Comparison of ENCODE assay signal across 14 cellular contexts in the genomic region with DNA sequence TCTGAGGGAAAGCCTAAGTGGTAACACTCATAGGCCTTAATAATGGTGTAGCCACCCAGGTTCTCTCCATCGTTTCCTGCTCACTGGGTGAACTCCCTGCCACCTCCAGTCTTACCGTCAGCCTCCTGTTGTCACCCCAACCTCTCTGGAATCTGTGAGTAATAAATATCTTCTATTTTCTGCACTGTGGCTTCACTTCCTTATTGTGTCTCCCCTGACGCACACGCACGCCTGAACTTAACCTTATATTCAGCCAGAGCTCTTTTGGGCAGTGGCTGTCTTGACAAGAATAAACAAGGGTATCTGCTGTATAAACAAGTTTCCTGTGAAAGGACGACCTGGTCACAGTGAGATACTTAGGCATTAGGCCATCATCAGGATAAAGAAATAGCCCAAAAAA.
DNase-seq lines count a peak whose midpoint lies in the region; ATAC-seq, FAIRE-seq and TF ChIP-seq lines count a peak whose summit lies in the region.
"Had no signal": no experiment of that assay in that cellular context is flagged by ENCODE, and none has a peak within 500 bp of the region (broad histone marks: within the 10 kb centered on the region; RNA-seq: fewer than 3 reads in every experiment).

No MANE protein-coding gene starts in this region.

- no peaks in the 10 kb centered on the region for H3K79me1 ChIP-seq in H9 (ENCODE audit: insufficient read depth, low read depth, low read length, poor library complexity, severe bottlenecking)

- no peaks in the 10 kb centered on the region for H3K23me2 ChIP-seq in H9 (ENCODE audit: insufficient read length, low read depth, low read length, poor library complexity, severe bottlenecking)

- no peaks in the 10 kb centered on the region for H3K27me3 ChIP-seq in H9 (ENCODE audit: insufficient read depth, low read length)
- H3K27me3 ChIP-seq: ovary had no signal

- no peaks in the 10 kb centered on the region for H3K27me3 Mint-ChIP-seq in H9 (ENCODE audit: low read depth)
- H3K27me3 Mint-ChIP-seq in stimulated activated naive B cell treated with anti-CD40 and anti-IgM and Interleukin-4, amounts not matched to agents 10 μg/mL and 1 μg/mL and 100 μg/mL, for 72 hours, result no peaks in the 10 kb centered on the region
- no peaks in the 10 kb centered on the region for H3K27me3 Mint-ChIP-seq in natural killer cell (ENCODE audit: low read depth in 2 of 2)

- no peak overlapping the region for H2BK12ac ChIP-seq in H9 (ENCODE audit: insufficient read length, low read depth, low read length)

- intact Hi-C loops in natural killer cell (cut with micrococcal nuclease), result no loop called here

- no peak overlapping the region for H3K4me2 ChIP-seq in H9 (ENCODE audit: insufficient read depth, insufficient read length, low read length)

- H4K20me1 ChIP-seq in H9 (ENCODE audit: control insufficient read depth, insufficient read depth, insufficient read length), result no peaks in the 10 kb centered on the region

- H2AFZ ChIP-seq in H9 (ENCODE audit: low read length), result no peak overlapping the region

- no peak overlapping the region for H2BK20ac ChIP-seq in H9 (ENCODE audit: low read depth, low read length, poor library complexity, severe bottlenecking)

- H2BK120ac ChIP-seq in H9 (ENCODE audit: low read depth, low read length, poor library complexity, severe bottlenecking), result no peak overlapping the region

- H3K9me3 Mint-ChIP-seq in H9 (no peaks in the 10 kb centered on the region), natural killer cell (no peaks in the 10 kb centered on the region)
- H3K9me3 Mint-ChIP-seq in stimulated activated naive B cell treated with anti-CD40 and anti-IgM and Interleukin-4, amounts not matched to agents 10 μg/mL and 1 μg/mL and 100 μg/mL, for 72 hours, result no peaks in the 10 kb centered on the region
- H3K9me3 Mint-ChIP-seq: activated naive CD4-positive, alpha-beta T cell treated with anti-CD3 and anti-CD28 coated beads, Interleukin-2, amount 50 U/mL, for 72 hours had no signal

- no peak overlapping the region for H3K23ac ChIP-seq in H9 (ENCODE audit: insufficient read length, low read depth, low read length)

- ATAC-seq in GM19035 (IDR thresholded peaks at IDR 0.05; ENCODE audit: unreplicated experiment) (peak; percentile 89), HG03354 (IDR thresholded peaks at IDR 0.05; ENCODE audit: poor library complexity, severe bottlenecking, unreplicated experiment) (peak; percentile 94), natural killer cell (no peak)
- ATAC-seq in stimulated activated naive B cell treated with anti-CD40 and anti-IgM and Interleukin-4, amounts not matched to agents 10 μg/mL and 1 μg/mL and 100 μg/mL, for 72 hours (replicated peaks), result peak; percentile 34 to 79
- ATAC-seq: activated naive CD4-positive, alpha-beta T cell treated with anti-CD3 and anti-CD28 coated beads, Interleukin-2, amount 50 U/mL, for 72 hours; left colon had no signal

- no peak overlapping the region for H4K8ac ChIP-seq in H9 (replicated peaks; ENCODE audit: insufficient read length, low read depth, low read length)

- no peak for TF ChIP-seq CTCF in H9 (conservative IDR thresholded peaks at IDR 0.05)
- no peak for TF ChIP-seq CTCF in natural killer cell (IDR thresholded peaks at IDR 0.05)

- no CpG with 5 or more reads among the region's 6 CpGs for WGBS in H9 (ENCODE audit: extremely low coverage, insufficient read length, low lambda C conversion rate)

- no peaks in the 10 kb centered on the region for H3K79me2 ChIP-seq in H9 (ENCODE audit: insufficient read depth, low read length)

- H3K4me1 Mint-ChIP-seq in H9 (no peaks in the 10 kb centered on the region), natural killer cell (no peaks in the 10 kb centered on the region)
- H3K4me1 Mint-ChIP-seq in stimulated activated naive B cell treated with anti-CD40 and anti-IgM and Interleukin-4, amounts not matched to agents 10 μg/mL and 1 μg/mL and 100 μg/mL, for 72 hours, result no peaks in the 10 kb centered on the region

- H2BK15ac ChIP-seq in H9 (ENCODE audit: low read depth, low read length), result no peak overlapping the region

- no peak overlapping the region for H3K27ac ChIP-seq in H9 (ENCODE audit: insufficient read length, low read depth, low read length)
- H3K27ac ChIP-seq: ovary had no signal

- no peak overlapping the region for H3K18ac ChIP-seq in H9 (ENCODE audit: insufficient read length, low read depth, low read length)

- H3K4me3 Mint-ChIP-seq in H9 (no peak overlapping the region), natural killer cell (no peak overlapping the region)
- no peak overlapping the region for H3K4me3 Mint-ChIP-seq in stimulated activated naive B cell treated with anti-CD40 and anti-IgM and Interleukin-4, amounts not matched to agents 10 μg/mL and 1 μg/mL and 100 μg/mL, for 72 hours

- no peak for FAIRE-seq in RCC 7860 (lab: Jason Lieb, UNC)

- H3T11ph ChIP-seq in H9 (ENCODE audit: low read length), result no peak overlapping the region

- H3K27ac Mint-ChIP-seq in H9 (peak overlapping the region in 2 of 3 experiments; percentile 24 to 29; a peak in 2 of 7 replicates), natural killer cell (no peak overlapping the region)
- H3K27ac Mint-ChIP-seq in stimulated activated naive B cell treated with anti-CD40 and anti-IgM and Interleukin-4, amounts not matched to agents 10 μg/mL and 1 μg/mL and 100 μg/mL, for 72 hours, result peak overlapping the region; percentile 1
- H3K27ac Mint-ChIP-seq: activated naive CD4-positive, alpha-beta T cell treated with anti-CD3 and anti-CD28 coated beads, Interleukin-2, amount 50 U/mL, for 72 hours had no signal

- no peak overlapping the region for H3K56ac ChIP-seq in H9 (ENCODE audit: insufficient read length, low read depth, low read length)

- no peak overlapping the region for H3K9ac ChIP-seq in H9 (ENCODE audit: extremely low read depth, insufficient read length, low read length)

- no peaks in the 10 kb centered on the region for H3K36me3 Mint-ChIP-seq in H9 (ENCODE audit: insufficient read depth in 1 of 3, low read depth in 3 of 3)
- no peaks in the 10 kb centered on the region for H3K36me3 Mint-ChIP-seq in stimulated activated naive B cell treated with anti-CD40 and anti-IgM and Interleukin-4, amounts not matched to agents 10 μg/mL and 1 μg/mL and 100 μg/mL, for 72 hours
- no peaks in the 10 kb centered on the region for H3K36me3 Mint-ChIP-seq in natural killer cell
- H3K36me3 Mint-ChIP-seq: activated naive CD4-positive, alpha-beta T cell treated with anti-CD3 and anti-CD28 coated beads, Interleukin-2, amount 50 U/mL, for 72 hours had no signal

- no peaks in the 10 kb centered on the region for H3K9me3 ChIP-seq in H9 (ENCODE audit: control insufficient read depth, low read depth, low read length)
- H3K9me3 ChIP-seq: ovary had no signal

- H4K91ac ChIP-seq in H9 (ENCODE audit: insufficient read length, low read depth, low read length), result no peak overlapping the region

- H3K4me1 ChIP-seq in H9 (ENCODE audit: insufficient read depth, low read length), result no peaks in the 10 kb centered on the region

- no peak for DNase-seq in H9
- DNase-seq in stimulated activated naive B cell treated with anti-CD40 and anti-IgM and Interleukin-4, amounts not matched to agents 10 μg/mL and 1 μg/mL and 100 μg/mL, for 72 hours, result no peak
- DNase-seq in NCI-H2081 treated with DMSO at 0.1 percent for 48 hours (lab: John Stamatoyannopoulos, UW), result no peak
- DNase-seq in natural killer cell, result no peak
- no peak for DNase-seq in RCC 7860 (ENCODE audit: low spot score)
- DNase-seq: activated CD4-positive, alpha-beta T cell treated with anti-CD3 and anti-CD28 coated beads, Interleukin-2, amount 50 U/mL, for 4 hours; DMS153; left colon; NCI-H526 treated with DMSO at 0.1 percent for 48 hours; ovary; stimulated activated CD4-positive, alpha-beta T cell treated with anti-CD3 and anti-CD28 coated beads, Interleukin-2, amount 100 ng/mL, for 48 hours had no signal

- H3K4ac ChIP-seq in H9 (ENCODE audit: low read depth, low read length), result no peak overlapping the region

- H2BK5ac ChIP-seq in H9 (ENCODE audit: insufficient read length, low read length), result no peak overlapping the region

- H2AK5ac ChIP-seq in H9 (ENCODE audit: insufficient read length, low read length), result no peak overlapping the region

- no peak overlapping the region for H4K5ac ChIP-seq in H9 (ENCODE audit: insufficient read length, low read depth, low read length)

- H3K14ac ChIP-seq in H9 (ENCODE audit: insufficient read depth, low read length), result no peak overlapping the region

Comparison
In these comparisons a context has a peak if more than half of its experiments do, and no peak if none do; other contexts are left out.
1. ATAC-seq: peak in GM19035 (single experiment), HG03354 (single experiment) and stimulated activated naive B cell treated with anti-CD40 and anti-IgM and Interleukin-4, amounts not matched to agents 10 μg/mL and 1 μg/mL and 100 μg/mL, for 72 hours (2 of 2); none in natural killer cell (0 of 3).
2. H3K27ac Mint-ChIP-seq: peak in H9 (2 of 3) and stimulated activated naive B cell treated with anti-CD40 and anti-IgM and Interleukin-4, amounts not matched to agents 10 μg/mL and 1 μg/mL and 100 μg/mL, for 72 hours (single experiment); none in natural killer cell (0 of 2).